ENCODE assay signal across 20 cellular contexts in genomic region chr5:45279109-45279508, GRCh38.
"Had no signal": no experiment of that assay in that cellular context is flagged by ENCODE, and none has a peak within 500 bp of the region (broad histone marks: within the 10 kb centered on the region; RNA-seq: fewer than 3 reads in every experiment).

No MANE protein-coding gene starts in this region.

- H3K27me3 ChIP-seq: breast epithelium, hepatocyte, neutrophil, ovary, right atrium auricular region, thyroid gland had no signal

- ATAC-seq: esophagus mucosa; natural killer cell treated with Interleukin-12 subunit alpha and Interleukin-12 subunit beta and Interleukin-15 and Interleukin-18, amount 100 ng/mL, for 72 hours; psoas muscle had no signal

- H2AFZ ChIP-seq: hepatocyte had no signal

- H3K36me3 ChIP-seq: breast epithelium, neutrophil, ovary, right atrium auricular region, thyroid gland had no signal

- H3K4me3 ChIP-seq: breast epithelium, hepatocyte, ovary, psoas muscle, right atrium auricular region, thyroid gland had no signal

- H3K4me2 ChIP-seq: hepatocyte had no signal

- FAIRE-seq: colon, endothelial cell of umbilical vein had no signal

- H3K79me2 ChIP-seq: hepatocyte had no signal

- DNase-seq: activated CD4-positive, alpha-beta T cell treated with anti-CD3 and anti-CD28 coated beads, Interleukin-2, amount 50 U/mL, for 48 hours; activated naive CD4-positive, alpha-beta T cell treated with Interleukin-2 at 50 U/mL for 16 hours; activated naive CD8-positive, alpha-beta T cell treated with anti-CD3 and anti-CD28 coated beads for 36 hours; activated T-cell treated with anti-CD3 and anti-CD28 coated beads, Interleukin-2, amount 50 U/mL, for 48 hours; effector memory CD4-positive, alpha-beta T cell; foreskin melanocyte; ovary; psoas muscle; stimulated activated CD4-positive, alpha-beta T cell treated with anti-CD3 and anti-CD28 coated beads, Interleukin-4, amount 100 ng/mL, for 24 hours; substantia nigra; T-helper 9 cell; thyroid gland had no signal

- H3K9me3 ChIP-seq: breast epithelium, neutrophil, ovary, psoas muscle, right atrium auricular region, thyroid gland had no signal

- H3K4me1 ChIP-seq: breast epithelium, psoas muscle, right atrium auricular region, thyroid gland had no signal

- H3K27ac ChIP-seq: breast epithelium, hepatocyte, neutrophil, ovary, psoas muscle, right atrium auricular region, thyroid gland had no signal
